In the genomic region with DNA sequence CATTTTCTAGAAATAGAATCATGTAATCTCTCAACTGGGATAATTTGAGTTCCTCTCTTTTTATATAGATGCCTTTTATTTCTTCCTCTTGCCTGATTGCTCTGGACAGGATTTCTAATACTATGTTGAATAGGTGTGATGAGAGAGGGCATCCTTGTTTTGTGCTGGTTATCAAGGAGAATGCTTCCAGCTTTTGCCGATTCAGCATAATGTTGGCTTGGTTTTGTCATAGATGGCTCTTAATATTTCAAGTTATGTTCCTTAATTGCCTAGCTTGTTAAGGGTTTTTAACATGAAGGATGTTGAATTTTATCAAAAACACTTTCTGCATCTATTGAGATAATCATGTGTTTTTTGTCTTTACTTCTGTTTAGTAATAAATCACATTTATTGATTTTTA, we compare ENCODE assay signal across 21 cellular contexts. TPM values are rescaled to one million over a fixed set of nuclear protein-coding genes. Genes with fewer than 3 reads are reported as not detected.
DNase-seq lines count a peak whose midpoint lies in the region; ATAC-seq, FAIRE-seq and TF ChIP-seq lines count a peak whose summit lies in the region.
"Had no signal": no experiment of that assay in that cellular context is flagged by ENCODE, and none has a peak within 500 bp of the region (broad histone marks: within the 10 kb centered on the region; RNA-seq: fewer than 3 reads in every experiment).

No MANE protein-coding gene starts in this region.

- WGBS in HepG2 (ENCODE audit: low lambda C conversion rate): 0% methylated on average over 1 of the region's 1 CpG
- WGBS in right lobe of liver (ENCODE audit: insufficient coverage, low coverage, low lambda C conversion rate, missing lambda C conversion rate): 50% methylated on average over 1 of the region's 1 CpG
- WGBS in IMR-90 (ENCODE audit: extremely low coverage in 2 of 2, insufficient read length in 1 of 2), 2 experiments: no CpG with 5 or more reads among the region's 1 CpG
- 0% methylated on average over 1 of the region's 1 CpG for WGBS in K562 (ENCODE audit: insufficient coverage, low coverage, missing lambda C conversion rate)

- H2AK9ac ChIP-seq in IMR-90 (replicated peaks; ENCODE audit: low read depth, low read length, poor library complexity): no peak overlapping the region

- no peak overlapping the region for H2AK5ac ChIP-seq in IMR-90 (ENCODE audit: low read depth, low read length)

- H3K9me1 ChIP-seq in IMR-90 (ENCODE audit: insufficient read depth, low read length) (no peaks in the 10 kb centered on the region), K562 (ENCODE audit: control insufficient read depth, insufficient read depth, low read length) (no peaks in the 10 kb centered on the region)

- H2BK20ac ChIP-seq in IMR-90 (ENCODE audit: low read depth, low read length): no peak overlapping the region

- no peak overlapping the region for H3K4me3 Mint-ChIP-seq in type B pancreatic cell
- H3K4me3 Mint-ChIP-seq: CD14-positive monocyte; CD4-positive, alpha-beta memory T cell; CD4-positive, CD25-positive, alpha-beta regulatory T cell; CD8-positive, alpha-beta memory T cell had no signal

- no peak overlapping the region for H3K9ac ChIP-seq in HepG2 (ENCODE audit: insufficient read depth, low read depth, low read length)
- H3K9ac ChIP-seq in IMR-90 (ENCODE audit: low read depth, low read length): no peak overlapping the region
- H3K9ac ChIP-seq in K562 (ENCODE audit: insufficient read depth in 1 of 2, low read depth in 2 of 2, low read length in 2 of 2): no peak overlapping the region
- H3K9ac ChIP-seq: BLaER1 had no signal

- TF ChIP-seq POLR2A in HepG2 (IDR thresholded peaks at IDR 0.05; ENCODE audit: insufficient read depth in 1 of 2, low read depth in 2 of 2, low read length in 2 of 2): no peak
- no peak for TF ChIP-seq POLR2A in right lobe of liver (IDR thresholded peaks at IDR 0.05)
- no peak for TF ChIP-seq POLR2A in IMR-90 (IDR thresholded peaks at IDR 0.05; ENCODE audit: low read depth, low read length)
- no peak for TF ChIP-seq POLR2A in K562 (conservative IDR thresholded peaks at IDR 0.05)

- no peaks in the 10 kb centered on the region for H3K27me3 Mint-ChIP-seq in type B pancreatic cell
- H3K27me3 Mint-ChIP-seq: CD4-positive, alpha-beta memory T cell; CD4-positive, CD25-positive, alpha-beta regulatory T cell; CD8-positive, alpha-beta memory T cell had no signal

- CTCF ChIA-PET in HepG2 (lab: Yijun Ruan, JAX; ENCODE audit: low intra/inter-chr PET ratio, low total read pairs) (no interaction called here), IMR-90 (lab: Yijun Ruan, JAX) (no interaction called here), K562 (lab: Yijun Ruan, JAX; ENCODE audit: low intra/inter-chr PET ratio) (no interaction called here)

- H2AFZ ChIP-seq in HepG2 (ENCODE audit: low read length): no peak overlapping the region
- H2AFZ ChIP-seq in IMR-90 (replicated peaks; ENCODE audit: low read length, poor library complexity): no peak overlapping the region
- no peak overlapping the region for H2AFZ ChIP-seq in K562 (ENCODE audit: low read depth, low read length)

- H4K20me1 ChIP-seq in HepG2 (ENCODE audit: insufficient read depth, low read length) (no peaks in the 10 kb centered on the region), IMR-90 (ENCODE audit: insufficient read depth, low read length) (no peaks in the 10 kb centered on the region), K562 (replicated peaks; ENCODE audit: control insufficient read depth, insufficient read depth, low read length) (no peaks in the 10 kb centered on the region)
- H4K20me1 ChIP-seq: BLaER1 had no signal

- TF ChIP-seq RAD21 in HepG2 (CRISPR knock-in tag; IDR thresholded peaks at IDR 0.05) (no peak), IMR-90 (IDR thresholded peaks at IDR 0.05; ENCODE audit: low read length) (no peak), K562 (CRISPR knock-in tag; conservative IDR thresholded peaks at IDR 0.05 in 1 of 2, IDR thresholded peaks at IDR 0.05 in 1 of 2) (no peak)

- dilution Hi-C loops in IMR-90 (cut with HindIII; ENCODE audit: low sequenced_read_pairs, unreplicated experiment): no loop called here

- no peak overlapping the region for H4K91ac ChIP-seq in IMR-90 (ENCODE audit: insufficient read depth, low read depth, low read length)

- H3K4ac ChIP-seq in IMR-90 (ENCODE audit: low read depth, low read length): no peak overlapping the region

- ATAC-seq in HepG2 (no peak), right lobe of liver (no peak), IMR-90 (ENCODE audit: low read depth) (no peak), K562 (no peak)

- no peak overlapping the region for H2BK5ac ChIP-seq in IMR-90 (ENCODE audit: low read depth, low read length, poor library complexity, severe bottlenecking)

- no peaks in the 10 kb centered on the region for H3K9me3 Mint-ChIP-seq in type B pancreatic cell

- no peak overlapping the region for H2BK120ac ChIP-seq in IMR-90 (ENCODE audit: low read depth, low read length)

- no peak overlapping the region for H3K27ac Mint-ChIP-seq in type B pancreatic cell
- H3K27ac Mint-ChIP-seq: CD14-positive monocyte; CD4-positive, alpha-beta memory T cell; CD4-positive, CD25-positive, alpha-beta regulatory T cell; CD8-positive, alpha-beta memory T cell had no signal

- no peak for TF ChIP-seq CTCF in HepG2 (CRISPR knock-in tag; IDR thresholded peaks at IDR 0.05)
- no peak for TF ChIP-seq CTCF in right lobe of liver (IDR thresholded peaks at IDR 0.05)
- no peak for TF ChIP-seq CTCF in IMR-90 (conservative IDR thresholded peaks at IDR 0.05; ENCODE audit: low read depth, low read length)
- TF ChIP-seq CTCF in K562 (IDR thresholded peaks at IDR 0.05 in 2 of 3, conservative IDR thresholded peaks at IDR 0.05 in 1 of 3; ENCODE audit: insufficient read depth in 2 of 3, low read depth in 1 of 3, low read length in 3 of 3): no peak
- no peak for TF ChIP-seq CTCF in type B pancreatic cell (conservative IDR thresholded peaks at IDR 0.05)

- TF ChIP-seq EP300 in HepG2 (IDR thresholded peaks at IDR 0.05; ENCODE audit: low read depth in 2 of 2, low read length in 2 of 2): no peak
- no peak for TF ChIP-seq EP300 in HepG2 (CRISPR knock-in tag; IDR thresholded peaks at IDR 0.05; ENCODE audit: borderline replicate concordance)
- TF ChIP-seq EP300 in K562 (IDR thresholded peaks at IDR 0.05; ENCODE audit: low read length): no peak

- H3K4me1 Mint-ChIP-seq in type B pancreatic cell (ENCODE audit: unreplicated experiment): no peaks in the 10 kb centered on the region
- H3K4me1 Mint-ChIP-seq: CD14-positive monocyte; CD4-positive, alpha-beta memory T cell; CD4-positive, CD25-positive, alpha-beta regulatory T cell; CD8-positive, alpha-beta memory T cell had no signal

- in situ Hi-C loops in HepG2 (cut with HindIII; ENCODE audit: extremely low pct_ligation_motif_present, low pct_unique_long_range_greater_than_20kb): no loop called here
- in situ Hi-C loops in IMR-90 (cut with MboI; ENCODE audit: low sequenced_read_pairs): no loop called here
- in situ Hi-C loops in K562 (cut with MboI): no loop called here

- intact Hi-C loops in HepG2 (cut with micrococcal nuclease; ENCODE audit: unreplicated experiment): no loop called here
- intact Hi-C loops in right lobe of liver (cut with DNase I): no loop called here
- intact Hi-C loops in IMR-90 (cut with micrococcal nuclease): no loop called here
- intact Hi-C loops in K562 (cut with micrococcal nuclease): no loop called here

- H3K56ac ChIP-seq in IMR-90 (ENCODE audit: extremely low read depth, insufficient read depth, low read length): no peak overlapping the region

- no peak overlapping the region for H3K14ac ChIP-seq in IMR-90 (replicated peaks; ENCODE audit: low read depth, low read length)

- H3K18ac ChIP-seq in IMR-90 (ENCODE audit: low read depth, low read length): no peak overlapping the region

- H3K23ac ChIP-seq in IMR-90 (ENCODE audit: low read depth, low read length): no peak overlapping the region

- H3K9me3 ChIP-seq in HepG2 (ENCODE audit: low read length) (peaks cover 9% of the 10 kb centered on the region; the same call in 1 of the 2 replicates), right lobe of liver (no peaks in the 10 kb centered on the region), IMR-90 (ENCODE audit: control insufficient read depth, insufficient read depth, low read length) (no peaks in the 10 kb centered on the region), K562 (replicated peaks; ENCODE audit: control insufficient read depth, insufficient read depth, low read depth, low read length) (no peaks in the 10 kb centered on the region)
- H3K9me3 ChIP-seq: BE2C, BLaER1 had no signal

- H3K4me1 ChIP-seq in HepG2 (ENCODE audit: insufficient read depth, low read length): no peaks in the 10 kb centered on the region
- H3K4me1 ChIP-seq in right lobe of liver: no peaks in the 10 kb centered on the region
- H3K4me1 ChIP-seq in IMR-90 (ENCODE audit: control insufficient read depth, insufficient read depth, low read length): no peaks in the 10 kb centered on the region
- no peaks in the 10 kb centered on the region for H3K4me1 ChIP-seq in K562 (replicated peaks in 1 of 2; ENCODE audit: control insufficient read depth in 2 of 2, insufficient read depth in 2 of 2, low read length in 2 of 2)
- H3K4me1 ChIP-seq: BE2C, BLaER1 had no signal

- H3K36me3 ChIP-seq in HepG2 (replicated peaks in 1 of 2; ENCODE audit: control insufficient read depth in 1 of 2, insufficient read depth in 2 of 2, low read length in 2 of 2) (no peaks in the 10 kb centered on the region), right lobe of liver (no peaks in the 10 kb centered on the region), IMR-90 (ENCODE audit: control insufficient read depth, insufficient read depth, low read length) (no peaks in the 10 kb centered on the region), K562 (ENCODE audit: control insufficient read depth, insufficient read depth, low read length) (no peaks in the 10 kb centered on the region)
- H3K36me3 ChIP-seq: BE2C, BLaER1 had no signal

- H3K4me2 ChIP-seq in HepG2 (ENCODE audit: low read depth, low read length) (no peak overlapping the region), IMR-90 (ENCODE audit: low read depth, low read length) (no peak overlapping the region), K562 (ENCODE audit: insufficient read depth, low read length) (no peak overlapping the region)
- H3K4me2 ChIP-seq: BLaER1 had no signal

- DNase-seq in HepG2 (ENCODE audit: low spot score) (no peak), right lobe of liver (no peak), IMR-90 (no peak), K562 (ENCODE audit: extremely low read depth in 1 of 4, low spot score in 3 of 4) (no peak), type B pancreatic cell (ENCODE audit: extremely low spot score, unreplicated experiment) (no peak), hippocampal formation (lab: John Stamatoyannopoulos, UW) (no peak)
- no peak for DNase-seq in activated CD4-positive, alpha-beta T cell treated with anti-CD3 and anti-CD28 coated beads for 48 hours
- DNase-seq: ACHN; BE2C; C1 segment of cervical spinal cord; CD4-positive, alpha-beta memory T cell; CD4-positive, CD25-positive, alpha-beta regulatory T cell; CD8-positive, alpha-beta memory T cell; COR-L47; DMS79 treated with DMSO at 0.1 percent for 48 hours; GF-D8 had no signal

- POLR2A ChIA-PET in HepG2 (lab: Yijun Ruan, JAX) (no interaction called here), IMR-90 (lab: Charles Lee; ENCODE audit: unreplicated experiment) (no interaction called here), K562 (lab: Yijun Ruan, JAX) (no interaction called here)

- no peak overlapping the region for H4K8ac ChIP-seq in IMR-90 (ENCODE audit: low read depth in 2 of 2, low read length in 2 of 2)

- H3K4me3 ChIP-seq in HepG2 (replicated peaks in 1 of 3; ENCODE audit: insufficient read depth in 1 of 3, low read depth in 2 of 3, low read length in 3 of 3) (no peak overlapping the region), right lobe of liver (no peak overlapping the region), IMR-90 (ENCODE audit: insufficient read depth, low read depth, low read length) (no peak overlapping the region), K562 (no peak overlapping the region)
- H3K4me3 ChIP-seq: BLaER1 had no signal

- BruUV-seq in HepG2 (replicated peaks; lab: Mats Ljungman, UMichigan) (no TSS peak), IMR-90 (replicated peaks; lab: Mats Ljungman, UMichigan) (no TSS peak), K562 (replicated peaks; lab: Mats Ljungman, UMichigan) (no TSS peak)

- FAIRE-seq in HepG2 (lab: Jason Lieb, UNC) (no peak), K562 (lab: Jason Lieb, UNC) (no peak)
- FAIRE-seq: G401.6, GM19239 had no signal

- H2BK15ac ChIP-seq in IMR-90 (ENCODE audit: low read depth, low read length): no peak overlapping the region

- no peaks in the 10 kb centered on the region for H3K79me2 ChIP-seq in HepG2 (ENCODE audit: insufficient read depth, low read length)
- H3K79me2 ChIP-seq in K562 (ENCODE audit: control insufficient read depth, insufficient read depth, low read length): no peaks in the 10 kb centered on the region

- no peaks in the 10 kb centered on the region for H3K27me3 ChIP-seq in HepG2 (ENCODE audit: control insufficient read depth in 1 of 2, insufficient read depth in 2 of 2, low read length in 2 of 2)
- no peaks in the 10 kb centered on the region for H3K27me3 ChIP-seq in right lobe of liver
- no peaks in the 10 kb centered on the region for H3K27me3 ChIP-seq in IMR-90 (ENCODE audit: control insufficient read depth, insufficient read depth, low read length)
- H3K27me3 ChIP-seq in K562 (ENCODE audit: control insufficient read depth in 2 of 2, insufficient read depth in 2 of 2, low read length in 2 of 2): no peaks in the 10 kb centered on the region
- H3K27me3 ChIP-seq: BE2C had no signal

- H3K27ac ChIP-seq in HepG2 (ENCODE audit: extremely low read length, insufficient read depth, low read length) (no peak overlapping the region), right lobe of liver (no peak overlapping the region), IMR-90 (ENCODE audit: insufficient read depth, low read length) (no peak overlapping the region), K562 (ENCODE audit: extremely low read depth, low read depth, low read length) (no peak overlapping the region)
- H3K27ac ChIP-seq: 22Rv1, BLaER1 had no signal

- no peaks in the 10 kb centered on the region for H3K36me3 Mint-ChIP-seq in type B pancreatic cell
- H3K36me3 Mint-ChIP-seq: CD14-positive monocyte; CD4-positive, alpha-beta memory T cell; CD4-positive, CD25-positive, alpha-beta regulatory T cell; CD8-positive, alpha-beta memory T cell had no signal

- no peak overlapping the region for H4K5ac ChIP-seq in IMR-90 (ENCODE audit: low read depth, low read length)

- H3K79me1 ChIP-seq in IMR-90 (ENCODE audit: low read depth in 1 of 2, low read length in 2 of 2): no peaks in the 10 kb centered on the region

RNA-seq across cellular contexts. Expression of a gene that starts 58.7 kb away (rescaled TPM):
- total RNA-seq in HepG2 (2016; rRNA removed; fragmentation: Illumina TruSeq; extraction: Trizol) (not detected in 2 replicates), right lobe of liver (10 to 100 TPM in 5 of 6 experiments, 1 to 10 TPM in 1; 7.7 to 25.4 (median 13.4) TPM), IMR-90 (2012; rRNA removed) (105 and 134 TPM in 2 replicates), K562 (2014; rRNA removed) (not detected in 2 replicates), K562 (2014; rRNA removed; fragmentation: Illumina TruSeq; extraction: Trizol) (not detected in 2 replicates), K562 (2015; rRNA removed; fragmentation: Illumina TruSeq; extraction: Trizol) (not detected in 2 replicates), K562 (2021) (0.04 TPM in 2 replicates), type B pancreatic cell (ENCODE audit: low replicate concordance) (5.8 and 23.6 TPM in 2 replicates)
- not detected in 2 replicates for total RNA-seq in HepG2 (2016; cell fraction: cytosol; rRNA removed; fragmentation: Illumina TruSeq; extraction: Trizol; ENCODE audit: low read depth)
- not detected in 2 replicates for total RNA-seq in HepG2 (2016; cell fraction: insoluble cytoplasmic fraction; rRNA removed; fragmentation: Illumina TruSeq; extraction: Trizol)
- total RNA-seq in HepG2 (2016; cell fraction: membrane; rRNA removed; fragmentation: Illumina TruSeq; extraction: Trizol): not detected in 2 replicates
- total RNA-seq in HepG2 (2016; cell fraction: nucleus; rRNA removed; fragmentation: Illumina TruSeq; extraction: Trizol): not detected in 2 replicates
- polyA plus RNA-seq in HepG2 (2011; rRNA removed) (not detected in 2 replicates), IMR-90 (2012; rRNA removed) (41.0 and 51.5 TPM in 2 replicates), K562 (2011; rRNA removed) (not detected in 2 replicates), K562 (2014; fragmentation: Illumina TruSeq; extraction: Trizol) (0.03 TPM in 1 of 2 replicates, not detected in the other), K562 (2014; fragmentation: Nextera tagmentation; extraction: Ambion mirVana) (under 1 TPM in 1 of 2 experiments, not detected in 1; 0.03 TPM), K562 (2014; rRNA removed) (not detected in 2 replicates)
- not detected in 2 replicates for polyA plus RNA-seq in HepG2 (2011; cell fraction: cytosol; rRNA removed)
- not detected in 2 replicates for polyA plus RNA-seq in HepG2 (2011; cell fraction: nucleus; rRNA removed)
- polyA plus RNA-seq in HepG2 (2012): not detected in 2 replicates
- not detected in 2 replicates for polyA plus RNA-seq in HepG2 (2016; cell fraction: cytosol; fragmentation: Illumina TruSeq; extraction: Trizol; ENCODE audit: low read depth)
- polyA plus RNA-seq in HepG2 (2016; cell fraction: insoluble cytoplasmic fraction; fragmentation: Illumina TruSeq; extraction: Trizol; ENCODE audit: low read depth): not detected in 2 replicates
- not detected in 2 replicates for polyA plus RNA-seq in HepG2 (2016; cell fraction: membrane; fragmentation: Illumina TruSeq; extraction: Trizol; ENCODE audit: low read depth)
- polyA plus RNA-seq in HepG2 (2016; cell fraction: nucleus; fragmentation: Illumina TruSeq; extraction: Trizol; ENCODE audit: insufficient read depth, low read depth): not detected in 2 replicates
- polyA minus RNA-seq in HepG2 (2011; rRNA and poly(A)+ RNA removed; ENCODE audit: low replicate concordance): 10.3 TPM in 1 of 2 replicates, not detected in the other
- 0.18 TPM in 1 of 2 replicates, not detected in the other for polyA minus RNA-seq in HepG2 (2011; cell fraction: cytosol; rRNA and poly(A)+ RNA removed)
- polyA minus RNA-seq in HepG2 (2011; cell fraction: nucleus; rRNA and poly(A)+ RNA removed): not detected in 2 replicates
- polyA plus RNA-seq in IMR-90 (2012; cell fraction: cytosol; rRNA removed): 23.8 and 24.8 TPM in 2 replicates
- 9.3 and 20.3 TPM in 2 replicates for polyA plus RNA-seq in IMR-90 (2012; cell fraction: nucleus; rRNA removed; ENCODE audit: low replicate concordance)
- not detected in 2 replicates for total RNA-seq in K562 (2011; cell fraction: chromatin; rRNA removed; ENCODE audit: low replicate concordance)
- total RNA-seq in K562 (2011; cell fraction: nucleolus; rRNA removed): not detected in 2 replicates
- not detected in 2 replicates for total RNA-seq in K562 (2011; cell fraction: nucleoplasm; rRNA removed)
- not detected in 2 replicates for polyA plus RNA-seq in K562 (2011; cell fraction: cytosol; rRNA removed)
- not detected in 2 replicates for polyA plus RNA-seq in K562 (2011; cell fraction: nucleus; rRNA removed)
- polyA plus RNA-seq in K562 (2012): 0.01 and 0.11 TPM in 2 replicates
- not detected in 2 replicates for polyA minus RNA-seq in K562 (2011; rRNA and poly(A)+ RNA removed)
- not detected in 2 replicates for polyA minus RNA-seq in K562 (2011; cell fraction: cytosol; rRNA and poly(A)+ RNA removed)
- polyA minus RNA-seq in K562 (2011; cell fraction: nucleus; rRNA and poly(A)+ RNA removed): not detected in 2 replicates
- total RNA-seq: CD4-positive, alpha-beta memory T cell; CD4-positive, CD25-positive, alpha-beta regulatory T cell; CD8-positive, alpha-beta memory T cell had no signal
- polyA plus RNA-seq: CD14-positive monocyte; CD4-positive, alpha-beta memory T cell; CD4-positive, CD25-positive, alpha-beta regulatory T cell; CD8-positive, alpha-beta memory T cell had no signal
